14 cellular contexts compared by ENCODE assay signal in the genomic region with DNA sequence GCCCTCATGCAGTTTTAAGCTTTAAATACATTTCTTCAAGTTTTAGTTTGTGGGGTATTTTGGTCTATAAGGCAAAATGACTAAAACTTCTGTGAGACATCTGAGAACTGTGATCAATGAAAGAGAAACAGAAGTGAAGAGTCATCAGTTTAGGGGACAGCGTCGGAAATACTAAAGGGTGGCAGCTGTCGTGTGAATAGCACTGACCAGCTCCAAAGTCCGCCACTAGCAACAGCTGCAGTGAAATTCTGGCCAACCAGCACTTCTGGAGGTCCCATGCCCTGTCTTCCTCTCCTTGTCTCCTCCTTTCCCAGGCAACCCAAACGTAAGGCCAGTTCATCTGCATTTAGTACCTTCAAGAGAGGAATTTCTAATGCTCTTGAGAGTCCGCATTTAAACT.
DNase-seq lines count a peak whose midpoint lies in the region; TF ChIP-seq lines count a peak whose summit lies in the region.
"Had no signal": no experiment of that assay in that cellular context is flagged by ENCODE, and none has a peak within 500 bp of the region (broad histone marks: within the 10 kb centered on the region; RNA-seq: fewer than 3 reads in every experiment).

No MANE protein-coding gene starts in this region.

- TF ChIP-seq CTCF in brain (conservative IDR thresholded peaks at IDR 0.05), result no peak
- no peak for TF ChIP-seq CTCF in mesothelial cell of epicardium (IDR thresholded peaks at IDR 0.05; ENCODE audit: unreplicated experiment)

- peak overlapping the region in 3 of 5 experiments; percentile 10 to 72 (median 33) for H3K27ac Mint-ChIP-seq in brain
- H3K27ac Mint-ChIP-seq in mesothelial cell of epicardium, result peak overlapping the region; percentile 25

- H3K27me3 Mint-ChIP-seq in brain, result no peaks in the 10 kb centered on the region
- peaks cover 1% of the 10 kb centered on the region for H3K27me3 Mint-ChIP-seq in mesothelial cell of epicardium (ENCODE audit: low read depth)

- H3K36me3 Mint-ChIP-seq in brain, result no peaks in the 10 kb centered on the region
- H3K36me3 Mint-ChIP-seq in mesothelial cell of epicardium, result no peaks in the 10 kb centered on the region

- H3K4me3 Mint-ChIP-seq in brain (no peak overlapping the region), mesothelial cell of epicardium (no peak overlapping the region)

- H3K4me1 Mint-ChIP-seq in brain, result peaks cover 33% of the 10 kb centered on the region
- H3K4me1 Mint-ChIP-seq in mesothelial cell of epicardium, result peaks cover 25% of the 10 kb centered on the region

- peak; percentile 45 for DNase-seq in HuH-7.5 (ENCODE audit: low spot score)
- no peak for DNase-seq in mesothelial cell of epicardium (ENCODE audit: low spot score in 2 of 2, unreplicated experiment in 2 of 2)
- DNase-seq in cortex of kidney (lab: John Stamatoyannopoulos, UW), result no peak
- no peak for DNase-seq in NCI-H146 (lab: John Stamatoyannopoulos, UW)
- DNase-seq in DMS79 (lab: John Stamatoyannopoulos, UW), result no peak
- DNase-seq in activated CD4-positive, alpha-beta T cell treated with anti-CD3 and anti-CD28 coated beads, Interleukin-2, amount 50 U/mL, for 48 hours, result no peak
- DNase-seq: C1 segment of cervical spinal cord, DND-41, NCI-H1105, NCI-H1694, NCI-H748 treated with DMSO at 0.1 percent for 48 hours, SHP77, SK-N-SH had no signal

- H3K9me3 Mint-ChIP-seq in brain (peaks cover 0 to 7% (median 0%) of the 10 kb centered on the region in 5 experiments), mesothelial cell of epicardium (no peaks in the 10 kb centered on the region)
